In the genomic region with DNA sequence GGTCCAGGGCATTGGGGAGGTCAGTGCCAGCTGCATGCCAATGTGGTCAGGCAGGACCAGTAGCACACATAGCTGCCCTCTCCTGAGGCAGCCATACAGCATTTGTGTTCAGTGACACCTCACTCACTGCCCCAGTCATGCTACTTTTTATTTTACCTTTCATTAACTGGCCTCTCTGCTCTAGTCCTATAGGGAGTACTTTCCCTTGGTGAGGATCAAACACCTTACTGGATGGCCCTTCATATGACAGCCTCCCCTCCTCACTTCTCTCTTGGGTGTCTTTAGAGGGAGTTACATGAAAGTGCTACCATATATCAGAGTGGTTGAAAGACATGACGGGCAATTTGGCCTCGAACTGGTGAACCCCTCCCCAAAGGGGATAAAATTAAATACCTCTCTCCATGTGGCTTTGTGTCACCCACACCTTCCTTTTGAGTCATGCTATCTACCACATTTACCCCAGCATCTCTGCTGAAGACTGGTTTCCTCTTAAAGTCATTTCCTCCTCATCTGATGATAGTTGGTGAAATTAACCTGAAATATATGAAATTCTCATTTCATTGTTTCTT, we compare ENCODE assay signal across 12 cellular contexts. TPM values are rescaled to one million over a fixed set of nuclear protein-coding genes. Genes with fewer than 3 reads are reported as not detected.
DNase-seq lines count a peak whose midpoint lies in the region; ATAC-seq and TF ChIP-seq lines count a peak whose summit lies in the region.
"Had no signal": no experiment of that assay in that cellular context is flagged by ENCODE, and none has a peak within 500 bp of the region (broad histone marks: within the 10 kb centered on the region; RNA-seq: fewer than 3 reads in every experiment).

No MANE protein-coding gene starts in this region.

- H3K9me3 ChIP-seq in CD8-positive, alpha-beta memory T cell (ENCODE audit: low read length), result no peaks in the 10 kb centered on the region
- H3K9me3 ChIP-seq in ascending aorta (no peaks in the 10 kb centered on the region), esophagus muscularis mucosa (no peaks in the 10 kb centered on the region)

- no peak for TF ChIP-seq CTCF in natural killer cell (IDR thresholded peaks at IDR 0.05)
- TF ChIP-seq CTCF in ascending aorta (IDR thresholded peaks at IDR 0.05), result no peak
- no peak for TF ChIP-seq CTCF in esophagus muscularis mucosa (IDR thresholded peaks at IDR 0.05)

- peak; percentile 47 for ATAC-seq in HG03432 (IDR thresholded peaks at IDR 0.05; ENCODE audit: unreplicated experiment)
- ATAC-seq in activated T-cell treated with anti-CD3 and anti-CD28 coated beads, Interleukin-2, amount 50 U/mL, for 4 hours, result peak; percentile 81 to 91
- peak; percentile 71 to 85 (median 81) for ATAC-seq in natural killer cell
- no peak for ATAC-seq in GM18517 (IDR thresholded peaks at IDR 0.05; ENCODE audit: unreplicated experiment)

- H3K36me3 Mint-ChIP-seq in CD8-positive, alpha-beta memory T cell, result peaks cover 0 to 20% (median 9%) of the 10 kb centered on the region in 3 donors
- H3K36me3 Mint-ChIP-seq in activated T-cell treated with anti-CD3 and anti-CD28 coated beads, Interleukin-2, amount 50 U/mL, for 4 hours (ENCODE audit: insufficient read depth), result peaks cover 9% of the 10 kb centered on the region
- no peaks in the 10 kb centered on the region for H3K36me3 Mint-ChIP-seq in natural killer cell

- CTCF ChIA-PET in CD8-positive, alpha-beta memory T cell (lab: Charles Lee), result interaction anchor here (1.1 kb wide), 1 partner anchor 187 kb away, joined by 3 read pairs; no protein-coding TSS in a partner anchor

- no peak overlapping the region for H3K4me3 ChIP-seq in CD8-positive, alpha-beta memory T cell (ENCODE audit: low read length)
- H3K4me3 ChIP-seq in ascending aorta (no peak overlapping the region), esophagus muscularis mucosa (no peak overlapping the region)

- peaks cover 30 to 36% (median 35%) of the 10 kb centered on the region in 3 donors for H3K4me1 Mint-ChIP-seq in CD8-positive, alpha-beta memory T cell
- H3K4me1 Mint-ChIP-seq in activated T-cell treated with anti-CD3 and anti-CD28 coated beads, Interleukin-2, amount 50 U/mL, for 4 hours (ENCODE audit: low read depth), result peaks cover 29% of the 10 kb centered on the region
- peaks cover 27 to 46% of the 10 kb centered on the region in 2 donors for H3K4me1 Mint-ChIP-seq in natural killer cell

- POLR2A ChIA-PET in CD8-positive, alpha-beta memory T cell (lab: Charles Lee), result no interaction called here

- no peaks in the 10 kb centered on the region for H3K27me3 ChIP-seq in CD8-positive, alpha-beta memory T cell (ENCODE audit: insufficient read depth, low read length, poor library complexity, severe bottlenecking)
- H3K27me3 ChIP-seq in ascending aorta (no peaks in the 10 kb centered on the region), esophagus muscularis mucosa (no peaks in the 10 kb centered on the region)

- TF ChIP-seq POLR2A in esophagus muscularis mucosa (IDR thresholded peaks at IDR 0.05; ENCODE audit: low read depth), result no peak

- H3K4me3 Mint-ChIP-seq in CD8-positive, alpha-beta memory T cell, result peak overlapping the region in 4 of 7 donors; percentile 20 to 56 (median 44)
- peak overlapping the region; percentile 29 for H3K4me3 Mint-ChIP-seq in activated T-cell treated with anti-CD3 and anti-CD28 coated beads, Interleukin-2, amount 50 U/mL, for 4 hours
- H3K4me3 Mint-ChIP-seq in natural killer cell, result peak overlapping the region; percentile 57

- peak overlapping the region in 6 of 8 donors; percentile 40 to 84 (median 74) for H3K27ac Mint-ChIP-seq in CD8-positive, alpha-beta memory T cell
- H3K27ac Mint-ChIP-seq in natural killer cell, result peak overlapping the region; percentile 54 to 87

- no peak for TF ChIP-seq EP300 in esophagus muscularis mucosa (IDR thresholded peaks at IDR 0.05)

- H3K36me3 ChIP-seq in CD8-positive, alpha-beta memory T cell (ENCODE audit: insufficient read depth, low read length), result no peaks in the 10 kb centered on the region
- H3K36me3 ChIP-seq in ascending aorta (peaks cover 17 to 21% of the 10 kb centered on the region in 2 donors), esophagus muscularis mucosa (peaks cover 11 to 31% (median 21%) of the 10 kb centered on the region in 4 donors)

- intact Hi-C loops in natural killer cell (cut with micrococcal nuclease), result loop anchor here (10.0 kb wide), 1 partner anchor 131 kb away; the partner anchor contains the start of gene POLG
- intact Hi-C loops in ascending aorta (cut with DNase I), result no loop called here
- intact Hi-C loops in esophagus muscularis mucosa (cut with DNase I), result loop anchor here (10.0 kb wide), 2 partner anchors 101 to 231 kb away; no protein-coding TSS in a partner anchor

- no peaks in the 10 kb centered on the region for H3K9me3 Mint-ChIP-seq in CD8-positive, alpha-beta memory T cell
- H3K9me3 Mint-ChIP-seq in activated T-cell treated with anti-CD3 and anti-CD28 coated beads, Interleukin-2, amount 50 U/mL, for 4 hours, result no peaks in the 10 kb centered on the region
- no peaks in the 10 kb centered on the region for H3K9me3 Mint-ChIP-seq in natural killer cell

- H3K27me3 Mint-ChIP-seq in CD8-positive, alpha-beta memory T cell, result peaks cover 0 to 4% of the 10 kb centered on the region in 2 donors
- peaks cover 2% of the 10 kb centered on the region for H3K27me3 Mint-ChIP-seq in activated T-cell treated with anti-CD3 and anti-CD28 coated beads, Interleukin-2, amount 50 U/mL, for 4 hours (ENCODE audit: low read depth)
- no peaks in the 10 kb centered on the region for H3K27me3 Mint-ChIP-seq in natural killer cell (ENCODE audit: low read depth in 2 of 2)

- WGBS in esophagus muscularis mucosa, result 69% methylated on average over 2 of the region's 2 CpGs

- H3K27ac ChIP-seq in CD8-positive, alpha-beta memory T cell (ENCODE audit: low read depth, low read length), result no peak overlapping the region
- no peak overlapping the region for H3K27ac ChIP-seq in ascending aorta
- H3K27ac ChIP-seq in esophagus muscularis mucosa (replicated peaks in 1 of 4), result no peak overlapping the region
- H3K27ac ChIP-seq: parathyroid adenoma had no signal

- no peak for DNase-seq in CD8-positive, alpha-beta memory T cell
- DNase-seq in activated T-cell treated with anti-CD3 and anti-CD28 coated beads, Interleukin-2, amount 50 U/mL, for 4 hours, result no peak
- no peak for DNase-seq in natural killer cell
- no peak for DNase-seq in hippocampal formation (lab: John Stamatoyannopoulos, UW)
- no peak for DNase-seq in ascending aorta (ENCODE audit: low spot score in 2 of 2)
- DNase-seq in esophagus muscularis mucosa (ENCODE audit: extremely low spot score), result no peak

- H3K4me1 ChIP-seq in CD8-positive, alpha-beta memory T cell (ENCODE audit: insufficient read depth, low read length), result no peaks in the 10 kb centered on the region
- peaks cover 0 to 3% of the 10 kb centered on the region in 2 donors for H3K4me1 ChIP-seq in ascending aorta
- H3K4me1 ChIP-seq in esophagus muscularis mucosa, result peaks cover 9 to 17% (median 14%) of the 10 kb centered on the region in 4 donors
- H3K4me1 ChIP-seq: parathyroid adenoma had no signal

RNA-seq across cellular contexts. Expression of gene RLBP1, which starts 17.6 kb away (rescaled TPM):
- not detected for total RNA-seq in CD8-positive, alpha-beta memory T cell
- polyA plus RNA-seq in CD8-positive, alpha-beta memory T cell, result not detected
- total RNA-seq in activated T-cell treated with anti-CD3 and anti-CD28 coated beads, Interleukin-2, amount 50 U/mL, for 4 hours, result not detected
- total RNA-seq in natural killer cell, result not detected
- total RNA-seq in ascending aorta, result not detected
- under 1 TPM in 3 of 4 donors, not detected in 1; 0.13 to 0.52 (median 0.50) TPM for total RNA-seq in esophagus muscularis mucosa
- total RNA-seq: fibroblast of lung, mononuclear cell, OCI-LY7 had no signal
- polyA plus RNA-seq: fibroblast of lung had no signal

RNA-seq across cellular contexts. Expression of gene FANCI, which starts 40.0 kb away (rescaled TPM):
- total RNA-seq in CD8-positive, alpha-beta memory T cell, result 100 to 1,000 TPM; 140 to 145 TPM
- 6.7 TPM for polyA plus RNA-seq in CD8-positive, alpha-beta memory T cell
- 10 to 100 TPM; 50.3 to 65.1 (median 52.6) TPM for total RNA-seq in activated T-cell treated with anti-CD3 and anti-CD28 coated beads, Interleukin-2, amount 50 U/mL, for 4 hours
- total RNA-seq in natural killer cell, result 10 to 100 TPM; 22.3 to 27.9 (median 22.7) TPM
- total RNA-seq in ascending aorta, result not detected
- total RNA-seq in esophagus muscularis mucosa, result 10 to 100 TPM in 1 of 4 donors, 1 to 10 TPM in 3; 3.5 to 10.2 (median 4.0) TPM
